ENCODE assay signal across 8 cellular contexts in genomic region chr3:67653425-67654098, GRCh38. TPM values are rescaled to one million over a fixed set of nuclear protein-coding genes. Genes with fewer than 3 reads are reported as not detected.
DNase-seq lines count a peak whose midpoint lies in the region; ATAC-seq, FAIRE-seq and TF ChIP-seq lines count a peak whose summit lies in the region.

No MANE protein-coding gene starts in this region.

- peak; percentile 15 for ATAC-seq in HG03520 (IDR thresholded peaks at IDR 0.05; ENCODE audit: unreplicated experiment)

- no peaks in the 10 kb centered on the region for H3K27me3 Mint-ChIP-seq in Caco-2 (ENCODE audit: insufficient read depth, unreplicated experiment)
- H3K27me3 Mint-ChIP-seq in activated CD4-positive, alpha-beta memory T cell treated with anti-CD3 and anti-CD28 coated beads, Interleukin-2, amount 10 ng/mL, durations not matched to agents 7 days and 5 days, result no peaks in the 10 kb centered on the region

- peaks cover 5% of the 10 kb centered on the region for H3K36me3 Mint-ChIP-seq in Caco-2 (ENCODE audit: insufficient read depth, unreplicated experiment)
- peaks cover 68% of the 10 kb centered on the region for H3K36me3 Mint-ChIP-seq in activated CD4-positive, alpha-beta memory T cell treated with anti-CD3 and anti-CD28 coated beads, Interleukin-2, amount 10 ng/mL, durations not matched to agents 7 days and 5 days (ENCODE audit: low read depth)

- no peak for TF ChIP-seq CTCF in Caco-2 (IDR thresholded peaks at IDR 0.05; ENCODE audit: insufficient read depth in 1 of 2, low read depth in 1 of 2, low read length in 1 of 2, severe bottlenecking in 1 of 2, unreplicated experiment in 1 of 2)
- TF ChIP-seq CTCF in GM20000 (IDR thresholded peaks at IDR 0.05; ENCODE audit: extremely low read depth, missing control alignments), result no peak

- no peaks in the 10 kb centered on the region for H3K9me3 ChIP-seq in Caco-2
- no peaks in the 10 kb centered on the region for H3K9me3 ChIP-seq in iPS DF 6.9 (ENCODE audit: control insufficient read depth, insufficient read depth, low read length)
- H3K9me3 ChIP-seq in small intestine (ENCODE audit: control insufficient read depth, low read depth), result no peaks in the 10 kb centered on the region

- peak in 1 of 2 experiments; percentile 4 for DNase-seq in Caco-2
- DNase-seq in GM20000 (ENCODE audit: low spot score), result peak; percentile 13
- no peak for DNase-seq in activated CD4-positive, alpha-beta memory T cell treated with anti-CD3 and anti-CD28 coated beads, Interleukin-2, amount 10 ng/mL, durations not matched to agents 7 days and 5 days
- no peak for DNase-seq in iPS DF 6.9 (ENCODE audit: low read depth, low spot score)
- peak; percentile 13 for DNase-seq in small intestine
- no peak for DNase-seq in NCI-H1092 treated with DMSO at 0.1 percent for 48 hours (lab: John Stamatoyannopoulos, UW)
- no peak for DNase-seq in stimulated activated CD4-positive, alpha-beta T cell treated with anti-CD3 and anti-CD28 coated beads, Interleukin-15, amount 100 ng/mL, for 24 hours

- H3K36me3 ChIP-seq in Caco-2 (ENCODE audit: control insufficient read depth, insufficient read depth, low read length) (no peaks in the 10 kb centered on the region), iPS DF 6.9 (ENCODE audit: control insufficient read depth, insufficient read depth, low read length) (no peaks in the 10 kb centered on the region), small intestine (ENCODE audit: control insufficient read depth in 2 of 2, insufficient read depth in 2 of 2, low read length in 2 of 2) (no peaks in the 10 kb centered on the region)

- H3K27ac Mint-ChIP-seq in Caco-2 (ENCODE audit: unreplicated experiment), result peak overlapping the region; percentile 70
- H3K27ac Mint-ChIP-seq in activated CD4-positive, alpha-beta memory T cell treated with anti-CD3 and anti-CD28 coated beads, Interleukin-2, amount 10 ng/mL, durations not matched to agents 7 days and 5 days, result peak overlapping the region; percentile 49

- BruUV-seq in Caco-2 (replicated peaks; lab: Mats Ljungman, UMichigan), result TSS peak; percentile 39

- H3K27me3 ChIP-seq in Caco-2 (replicated peaks; ENCODE audit: control insufficient read depth, insufficient read depth, low read length), result no peaks in the 10 kb centered on the region
- no peaks in the 10 kb centered on the region for H3K27me3 ChIP-seq in iPS DF 6.9 (ENCODE audit: control insufficient read depth, insufficient read depth, low read length)
- H3K27me3 ChIP-seq in small intestine (ENCODE audit: control insufficient read depth in 2 of 2, insufficient read depth in 2 of 2, low read length in 2 of 2), result no peaks in the 10 kb centered on the region

- H3K4me1 ChIP-seq in Caco-2 (peaks cover 34% of the 10 kb centered on the region), iPS DF 6.9 (ENCODE audit: control insufficient read depth, insufficient read depth, low read length) (no peaks in the 10 kb centered on the region), small intestine (ENCODE audit: control insufficient read depth in 2 of 2, insufficient read depth in 1 of 2, low read depth in 1 of 2, low read length in 1 of 2) (peaks cover 6 to 24% of the 10 kb centered on the region in 2 donors)

- no CpG with 5 or more reads among the region's 8 CpGs for WGBS in iPS DF 6.9 (ENCODE audit: insufficient coverage, insufficient read length)
- WGBS in small intestine, 3 donors, result 4 to 10% (median 8%) methylated on average over 8 of the region's 8 CpGs

- CTCF ChIA-PET in Caco-2 (lab: Charles Lee), result no interaction called here
- CTCF ChIA-PET in activated CD4-positive, alpha-beta memory T cell treated with anti-CD3 and anti-CD28 coated beads, Interleukin-2, amount 10 ng/mL, durations not matched to agents 7 days and 5 days (lab: Charles Lee), result no interaction called here

- H3K4me3 ChIP-seq in Caco-2 (ENCODE audit: low read depth, low read length), result peak overlapping the region; percentile 72
- H3K4me3 ChIP-seq in iPS DF 6.9 (ENCODE audit: low read length), result peak overlapping the region; percentile 73; the same call in 1 of the 2 replicates
- H3K4me3 ChIP-seq in small intestine (ENCODE audit: low read depth in 1 of 2, low read length in 2 of 2), result peak overlapping the region; percentile 81 to 92

- intact Hi-C loops in Caco-2 (cut with micrococcal nuclease; ENCODE audit: unreplicated experiment), result loop anchor here (2.0 kb wide), 1 partner anchor 53 kb away; no protein-coding TSS in a partner anchor

- no peak overlapping the region for H3K27ac ChIP-seq in iPS DF 6.9 (ENCODE audit: low read length)
- peak overlapping the region; percentile 95 to 97 for H3K27ac ChIP-seq in small intestine (ENCODE audit: low read depth in 1 of 2, low read length in 1 of 2)

- no peak for FAIRE-seq in small intestine (lab: Jason Lieb, UNC)

- H3K9me3 Mint-ChIP-seq in Caco-2 (ENCODE audit: unreplicated experiment), result no peaks in the 10 kb centered on the region
- peaks cover 27% of the 10 kb centered on the region for H3K9me3 Mint-ChIP-seq in activated CD4-positive, alpha-beta memory T cell treated with anti-CD3 and anti-CD28 coated beads, Interleukin-2, amount 10 ng/mL, durations not matched to agents 7 days and 5 days

- peaks cover 26% of the 10 kb centered on the region for H3K4me1 Mint-ChIP-seq in Caco-2 (ENCODE audit: low read depth, unreplicated experiment)
- H3K4me1 Mint-ChIP-seq in activated CD4-positive, alpha-beta memory T cell treated with anti-CD3 and anti-CD28 coated beads, Interleukin-2, amount 10 ng/mL, durations not matched to agents 7 days and 5 days, result peaks cover 60% of the 10 kb centered on the region

- H3K4me3 Mint-ChIP-seq in Caco-2 (ENCODE audit: unreplicated experiment), result peak overlapping the region; percentile 75
- peak overlapping the region; percentile 74 for H3K4me3 Mint-ChIP-seq in activated CD4-positive, alpha-beta memory T cell treated with anti-CD3 and anti-CD28 coated beads, Interleukin-2, amount 10 ng/mL, durations not matched to agents 7 days and 5 days

- POLR2A ChIA-PET in Caco-2 (lab: Charles Lee), result no interaction called here
- POLR2A ChIA-PET in activated CD4-positive, alpha-beta memory T cell treated with anti-CD3 and anti-CD28 coated beads, Interleukin-2, amount 10 ng/mL, durations not matched to agents 7 days and 5 days (lab: Charles Lee), result interaction anchor here (0.6 to 3.0 kb wide), 15 partner anchors 9 to 1407 kb away, joined by 3 to 17 read pairs (median 4); partner anchors contain the start of gene KBTBD8

RNA-seq across cellular contexts. Expression of gene SUCLG2, which starts 0.8 kb away (rescaled TPM):
- 50.3 and 53.5 TPM in 2 replicates for total RNA-seq in Caco-2 (2022)
- 10 to 100 TPM; 46.9 to 48.5 TPM for total RNA-seq in activated CD4-positive, alpha-beta memory T cell treated with anti-CD3 and anti-CD28 coated beads, Interleukin-2, amount 10 ng/mL, durations not matched to agents 7 days and 5 days
- 100 to 1,000 TPM in 1 of 3 donors, 10 to 100 TPM in 2; 77.7 to 157 (median 93.2) TPM for polyA plus RNA-seq in small intestine

Comparison
In these comparisons a context has a peak if more than half of its experiments do, and no peak if none do; other contexts are left out.
1. DNase-seq: peak in GM20000 (single experiment) and small intestine (single experiment); none in activated CD4-positive, alpha-beta memory T cell treated with anti-CD3 and anti-CD28 coated beads, Interleukin-2, amount 10 ng/mL, durations not matched to agents 7 days and 5 days (single experiment), iPS DF 6.9 (single experiment), NCI-H1092 treated with DMSO at 0.1 percent for 48 hours (single experiment) and stimulated activated CD4-positive, alpha-beta T cell treated with anti-CD3 and anti-CD28 coated beads, Interleukin-15, amount 100 ng/mL, for 24 hours (single experiment).
2. Peak in every context shown above with its lines, with median percentiles within 50 percentile points of each other: H3K4me3 ChIP-seq.